ENCODE assay signal across 8 cellular contexts in genomic region chr14:99604766-99605298, GRCh38. TPM values are rescaled to one million over a fixed set of nuclear protein-coding genes. Genes with fewer than 3 reads are reported as not detected.
DNase-seq lines count a peak whose midpoint lies in the region; ATAC-seq and TF ChIP-seq lines count a peak whose summit lies in the region.

No MANE protein-coding gene starts in this region.

- peak overlapping the region; percentile 78 for H3K9ac ChIP-seq in skeletal muscle satellite cell (ENCODE audit: low read depth, low read length)

- H3K79me2 ChIP-seq in hepatocyte: peaks cover 38% of the 10 kb centered on the region

- ATAC-seq in GM21619 (IDR thresholded peaks at IDR 0.05; ENCODE audit: unreplicated experiment): peak; percentile 33

- H3K27me3 Mint-ChIP-seq in activated naive CD8-positive, alpha-beta T cell treated with anti-CD3 and anti-CD28 coated beads for 36 hours: peaks cover 6% of the 10 kb centered on the region

- DNase-seq in Daoy (ENCODE audit: low read depth): peak; percentile 63
- DNase-seq in M059J (ENCODE audit: low read depth): peak; percentile 49
- peak; percentile 43 for DNase-seq in activated naive CD8-positive, alpha-beta T cell treated with anti-CD3 and anti-CD28 coated beads for 36 hours
- DNase-seq in hepatocyte (ENCODE audit: low spot score): peak; percentile 75
- no peak for DNase-seq in 8988T
- DNase-seq in OCI-M1 (lab: John Stamatoyannopoulos, UW): no peak

- H2AFZ ChIP-seq in hepatocyte: peak overlapping the region; percentile 83

- H3K4me2 ChIP-seq in hepatocyte (peak overlapping the region; percentile 100), skeletal muscle satellite cell (ENCODE audit: low read length) (peak overlapping the region; percentile 83)

- peak overlapping the region; percentile 86 for H3K4me3 Mint-ChIP-seq in activated naive CD8-positive, alpha-beta T cell treated with anti-CD3 and anti-CD28 coated beads for 36 hours

- H3K27ac Mint-ChIP-seq in activated naive CD8-positive, alpha-beta T cell treated with anti-CD3 and anti-CD28 coated beads for 36 hours: peak overlapping the region; percentile 76

- H3K4me1 ChIP-seq in hepatocyte (ENCODE audit: insufficient read depth): peaks cover 39% of the 10 kb centered on the region
- peaks cover 26% of the 10 kb centered on the region for H3K4me1 ChIP-seq in skeletal muscle satellite cell (ENCODE audit: control insufficient read depth, insufficient read depth, low read length)

- H3K4me1 Mint-ChIP-seq in activated naive CD8-positive, alpha-beta T cell treated with anti-CD3 and anti-CD28 coated beads for 36 hours: peaks cover 21% of the 10 kb centered on the region

- H3K9me2 ChIP-seq in hepatocyte (replicated peaks; ENCODE audit: insufficient read depth): no peaks in the 10 kb centered on the region

- 1% methylated on average over 37 of the region's 50 CpGs for WGBS in hepatocyte (ENCODE audit: low lambda C conversion rate, missing lambda C conversion rate)

- H4K20me1 ChIP-seq in hepatocyte (ENCODE audit: insufficient read depth, poor library complexity, severe bottlenecking): peaks cover 22% of the 10 kb centered on the region

- no peaks in the 10 kb centered on the region for H3K36me3 Mint-ChIP-seq in activated naive CD8-positive, alpha-beta T cell treated with anti-CD3 and anti-CD28 coated beads for 36 hours

- H3K9me3 Mint-ChIP-seq in activated naive CD8-positive, alpha-beta T cell treated with anti-CD3 and anti-CD28 coated beads for 36 hours: no peaks in the 10 kb centered on the region

- H3K4me3 ChIP-seq in hepatocyte: peak overlapping the region; percentile 74
- H3K4me3 ChIP-seq in skeletal muscle satellite cell (ENCODE audit: low read length): peak overlapping the region; percentile 79

- no peaks in the 10 kb centered on the region for H3K27me3 ChIP-seq in hepatocyte
- no peaks in the 10 kb centered on the region for H3K27me3 ChIP-seq in skeletal muscle satellite cell (ENCODE audit: control insufficient read depth, insufficient read depth, low read length)

- H3K9me3 ChIP-seq in hepatocyte (ENCODE audit: low read depth): no peaks in the 10 kb centered on the region
- H3K9me3 ChIP-seq in skeletal muscle satellite cell (replicated peaks; ENCODE audit: low read length): no peaks in the 10 kb centered on the region

- peak overlapping the region; percentile 97 for H3K27ac ChIP-seq in hepatocyte

- TF ChIP-seq CTCF in hepatocyte (IDR thresholded peaks at IDR 0.05; ENCODE audit: poor library complexity): no peak

- H3K36me3 ChIP-seq in hepatocyte (replicated peaks; ENCODE audit: insufficient read depth, low read depth) (no peaks in the 10 kb centered on the region), skeletal muscle satellite cell (ENCODE audit: insufficient read depth, low read length) (no peaks in the 10 kb centered on the region)

RNA-seq across cellular contexts. Expression of gene CCDC85C, which starts 0.8 kb away (rescaled TPM):
- total RNA-seq in Daoy (2014; rRNA removed; shearing (Covaris generic)): 16.6 and 19.4 TPM in 2 replicates
- 12.8 and 16.2 TPM in 2 replicates for total RNA-seq in M059J (2014; rRNA removed; shearing (Covaris generic))
- 1 to 10 TPM; 6.3 to 8.9 TPM for total RNA-seq in activated naive CD8-positive, alpha-beta T cell treated with anti-CD3 and anti-CD28 coated beads for 36 hours
- total RNA-seq in hepatocyte: 32.8 and 37.8 TPM in 2 replicates
- 33.8 and 47.2 TPM in 2 replicates for polyA plus RNA-seq in hepatocyte
- under 0.01 and 0.87 TPM in 2 replicates for total RNA-seq in skeletal muscle satellite cell (2012; rRNA removed)

RNA-seq across cellular contexts. Expression of gene HHIPL1, which starts 40.1 kb away (rescaled TPM):
- 1.2 and 2.5 TPM in 2 replicates for total RNA-seq in Daoy (2014; rRNA removed; shearing (Covaris generic))
- total RNA-seq in M059J (2014; rRNA removed; shearing (Covaris generic)): 0.15 and 1.2 TPM in 2 replicates
- under 1 TPM in 1 of 2 experiments, not detected in 1; 0.02 TPM for total RNA-seq in activated naive CD8-positive, alpha-beta T cell treated with anti-CD3 and anti-CD28 coated beads for 36 hours
- 0.64 and 0.83 TPM in 2 replicates for total RNA-seq in hepatocyte
- 0.88 and 1.4 TPM in 2 replicates for polyA plus RNA-seq in hepatocyte
- total RNA-seq in skeletal muscle satellite cell (2012; rRNA removed): 0.44 and 1.3 TPM in 2 replicates

Comparison
In these comparisons a context has a peak if more than half of its experiments do, and no peak if none do; other contexts are left out.
1. DNase-seq: peak in Daoy (single experiment), M059J (single experiment), activated naive CD8-positive, alpha-beta T cell treated with anti-CD3 and anti-CD28 coated beads for 36 hours (single experiment) and hepatocyte (single experiment); none in 8988T (single experiment) and OCI-M1 (single experiment).